ENCODE assay signal across 1 cellular context in genomic region chr5:171129308-171129707, GRCh38.
TF ChIP-seq lines count a peak whose summit lies in the region.

No MANE protein-coding gene starts in this region.

TF ChIP-seq in HepG2, 621 proteins besides CTCF, POLR2A, EP300 and RAD21 (continued from another document):
- no peak for TF ChIP-seq MXD3 (CRISPR knock-in tag; IDR thresholded peaks at IDR 0.05)
- no peak for TF ChIP-seq ATF7-NPFF (CRISPR knock-in tag; IDR thresholded peaks at IDR 0.05; ENCODE audit: low read depth)
- no peak for TF ChIP-seq AGO2 (optimal IDR thresholded peaks at IDR 0.05; ENCODE audit: low read depth, low read length)
- no peak for TF ChIP-seq NFIC (IDR thresholded peaks at IDR 0.05; ENCODE audit: low read length)
- TF ChIP-seq, protein P1, sequence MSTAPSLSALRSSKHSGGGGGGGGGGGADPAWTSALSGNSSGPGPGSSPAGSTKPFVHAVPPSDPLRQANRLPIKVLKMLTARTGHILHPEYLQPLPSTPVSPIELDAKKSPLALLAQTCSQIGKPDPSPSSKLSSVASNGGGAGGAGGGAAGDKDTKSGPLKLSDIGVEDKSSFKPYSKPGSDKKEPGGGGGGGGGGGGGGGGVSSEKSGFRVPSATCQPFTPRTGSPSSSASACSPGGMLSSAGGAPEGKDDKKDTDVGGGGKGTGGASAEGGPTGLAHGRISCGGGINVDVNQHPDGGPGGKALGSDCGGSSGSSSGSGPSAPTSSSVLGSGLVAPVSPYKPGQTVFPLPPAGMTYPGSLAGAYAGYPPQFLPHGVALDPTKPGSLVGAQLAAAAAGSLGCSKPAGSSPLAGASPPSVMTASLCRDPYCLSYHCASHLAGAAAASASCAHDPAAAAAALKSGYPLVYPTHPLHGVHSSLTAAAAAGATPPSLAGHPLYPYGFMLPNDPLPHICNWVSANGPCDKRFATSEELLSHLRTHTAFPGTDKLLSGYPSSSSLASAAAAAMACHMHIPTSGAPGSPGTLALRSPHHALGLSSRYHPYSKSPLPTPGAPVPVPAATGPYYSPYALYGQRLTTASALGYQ (CRISPR knock-in tag; IDR thresholded peaks at IDR 0.05): no peak
- TF ChIP-seq PRDM4 (CRISPR knock-in tag; IDR thresholded peaks at IDR 0.05; ENCODE audit: borderline replicate concordance): no peak
- no peak for TF ChIP-seq ZNF598 (CRISPR knock-in tag; IDR thresholded peaks at IDR 0.05; ENCODE audit: borderline replicate concordance)
- TF ChIP-seq SMARCC2 (IDR thresholded peaks at IDR 0.05): no peak
- no peak for TF ChIP-seq TP53 (CRISPR knock-in tag; conservative IDR thresholded peaks at IDR 0.05)
